Comparison of ENCODE assay signal across 22 cellular contexts in the genomic region with DNA sequence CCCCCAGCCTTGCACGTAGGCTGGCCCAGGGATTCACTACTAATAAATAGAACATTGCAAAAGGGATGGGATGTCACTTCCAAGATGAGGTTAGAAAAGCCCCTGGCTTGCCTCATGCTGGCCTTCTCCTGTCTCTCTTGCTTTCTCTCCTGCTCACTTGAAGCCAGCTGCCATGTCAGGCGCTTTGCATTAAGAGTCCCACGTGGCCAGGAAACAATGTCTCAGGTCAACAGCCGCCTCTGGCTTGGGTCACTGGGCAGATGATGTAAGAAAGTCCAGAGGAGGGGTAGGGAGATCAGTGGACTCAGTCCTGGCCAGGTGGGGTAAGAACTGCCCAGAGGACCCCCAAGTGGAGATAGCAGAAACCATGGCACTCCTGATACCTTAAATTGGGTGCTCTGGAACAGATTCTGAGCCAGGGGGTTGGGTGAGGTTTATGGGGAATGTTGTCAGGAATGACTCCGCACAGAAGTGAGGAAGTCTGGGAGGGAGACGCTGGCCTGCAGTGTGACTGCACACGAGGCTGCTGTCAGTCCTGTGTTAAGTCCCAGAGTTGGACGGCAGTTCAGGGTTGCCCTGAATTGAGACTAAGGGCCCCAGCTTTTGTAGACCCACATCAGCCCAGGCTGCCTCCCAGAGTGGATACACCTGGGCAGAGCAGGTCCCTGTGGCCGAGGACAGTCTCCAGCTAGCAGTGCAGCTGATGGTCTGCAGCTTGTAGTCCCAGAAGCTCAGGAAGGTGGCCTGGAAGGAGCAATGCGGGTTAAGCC. TPM values are rescaled to one million over a fixed set of nuclear protein-coding genes. Genes with fewer than 3 reads are reported as not detected.
"Had no signal": no experiment of that assay in that cellular context is flagged by ENCODE, and none has a peak within 500 bp of the region (broad histone marks: within the 10 kb centered on the region; RNA-seq: fewer than 3 reads in every experiment).

No MANE protein-coding gene starts in this region.

- H3K27ac Mint-ChIP-seq: activated naive CD8-positive, alpha-beta T cell treated with anti-CD3 and anti-CD28 coated beads for 36 hours; activated T-cell treated with anti-CD3 and anti-CD28 coated beads, Interleukin-2, amount 50 U/mL, for 24 hours; activated T-helper 17 cell treated with anti-CD3 and anti-CD28 coated beads, Interleukin-2, amount 50 U/mL, for 72 hours; naive thymus-derived CD8-positive, alpha-beta T cell had no signal

- H3K4me3 ChIP-seq: breast epithelium, coronary artery, esophagus squamous epithelium, lung, ovary, prostate gland, right atrium auricular region, smooth muscle cell, upper lobe of left lung had no signal

- H3K36me3 ChIP-seq: breast epithelium, esophagus squamous epithelium, neutrophil, ovary, prostate gland, right atrium auricular region, upper lobe of left lung had no signal

- H3K36me3 Mint-ChIP-seq: activated naive CD8-positive, alpha-beta T cell treated with anti-CD3 and anti-CD28 coated beads for 36 hours had no signal

- H3K9me3 ChIP-seq: breast epithelium, esophagus squamous epithelium, neutrophil, ovary, prostate gland, right atrium auricular region, upper lobe of left lung had no signal

- H3K4me3 Mint-ChIP-seq: activated naive CD8-positive, alpha-beta T cell treated with anti-CD3 and anti-CD28 coated beads for 36 hours; activated T-cell treated with anti-CD3 and anti-CD28 coated beads, Interleukin-2, amount 50 U/mL, for 24 hours; activated T-helper 17 cell treated with anti-CD3 and anti-CD28 coated beads, Interleukin-2, amount 50 U/mL, for 72 hours; naive thymus-derived CD8-positive, alpha-beta T cell had no signal

- ATAC-seq: activated T-helper 17 cell treated with anti-CD3 and anti-CD28 coated beads, Interleukin-2, amount 50 U/mL, for 72 hours; left colon; naive thymus-derived CD8-positive, alpha-beta T cell; stimulated activated naive CD8-positive, alpha-beta T cell treated with anti-CD3 and anti-CD28 coated beads, Interleukin-15, Interleukin-2, amounts not matched to agents 100 U/mL and 50 U/mL, for 24 hours had no signal

- H3K4me1 Mint-ChIP-seq: activated naive CD8-positive, alpha-beta T cell treated with anti-CD3 and anti-CD28 coated beads for 36 hours; activated T-helper 17 cell treated with anti-CD3 and anti-CD28 coated beads, Interleukin-2, amount 50 U/mL, for 72 hours had no signal

- H3K27ac ChIP-seq: coronary artery, esophagus squamous epithelium, neutrophil, ovary, prostate gland, right atrium auricular region, upper lobe of left lung had no signal

- H3K27me3 ChIP-seq: breast epithelium, ovary, right atrium auricular region, upper lobe of left lung had no signal

- H3K9me3 Mint-ChIP-seq: activated naive CD8-positive, alpha-beta T cell treated with anti-CD3 and anti-CD28 coated beads for 36 hours; activated T-cell treated with anti-CD3 and anti-CD28 coated beads, Interleukin-2, amount 50 U/mL, for 24 hours; activated T-helper 17 cell treated with anti-CD3 and anti-CD28 coated beads, Interleukin-2, amount 50 U/mL, for 72 hours; naive thymus-derived CD8-positive, alpha-beta T cell had no signal

- DNase-seq: activated naive CD4-positive, alpha-beta T cell treated with Interleukin-2 at 50 U/mL for 16 hours; activated naive CD8-positive, alpha-beta T cell treated with anti-CD3 and anti-CD28 coated beads for 36 hours; activated T-cell treated with anti-CD3 and anti-CD28 coated beads, Interleukin-2, amount 50 U/mL, for 24 hours; esophagus squamous epithelium; left colon; naive thymus-derived CD8-positive, alpha-beta T cell; ovary; stimulated activated CD4-positive, alpha-beta T cell treated with anti-CD3 and anti-CD28 coated beads, Interleukin-4, amount 100 ng/mL, for 1 hour; stimulated activated naive CD8-positive, alpha-beta T cell treated with anti-CD3 and anti-CD28 coated beads, Interleukin-15, Interleukin-2, amounts not matched to agents 100 U/mL and 50 U/mL, for 24 hours; T-helper 9 cell had no signal

- H3K4me1 ChIP-seq: breast epithelium, esophagus squamous epithelium, prostate gland, right atrium auricular region, upper lobe of left lung had no signal

- H3K4me2 ChIP-seq: smooth muscle cell had no signal

RNA-seq across cellular contexts. Expression of gene C16orf82, which starts 17.8 kb away (rescaled TPM):
- total RNA-seq: activated naive CD8-positive, alpha-beta T cell treated with anti-CD3 and anti-CD28 coated beads for 36 hours; activated T-helper 17 cell treated with anti-CD3 and anti-CD28 coated beads, Interleukin-2, amount 50 U/mL, for 72 hours; esophagus squamous epithelium; left colon; lung; naive thymus-derived CD8-positive, alpha-beta T cell; right atrium auricular region; smooth muscle cell; subcutaneous adipose tissue; T-helper 1 cell treated with Interleukin-12 subunit alpha and Interleukin-12 subunit beta and Interleukin-4 antibody, amounts not matched to agents 30 ng/mL and 1 ng/mL, for 36 hours; upper lobe of left lung had no signal
- polyA plus RNA-seq: keratinocyte; lung; naive thymus-derived CD8-positive, alpha-beta T cell; ovary; smooth muscle cell had no signal
